In the genomic region with DNA sequence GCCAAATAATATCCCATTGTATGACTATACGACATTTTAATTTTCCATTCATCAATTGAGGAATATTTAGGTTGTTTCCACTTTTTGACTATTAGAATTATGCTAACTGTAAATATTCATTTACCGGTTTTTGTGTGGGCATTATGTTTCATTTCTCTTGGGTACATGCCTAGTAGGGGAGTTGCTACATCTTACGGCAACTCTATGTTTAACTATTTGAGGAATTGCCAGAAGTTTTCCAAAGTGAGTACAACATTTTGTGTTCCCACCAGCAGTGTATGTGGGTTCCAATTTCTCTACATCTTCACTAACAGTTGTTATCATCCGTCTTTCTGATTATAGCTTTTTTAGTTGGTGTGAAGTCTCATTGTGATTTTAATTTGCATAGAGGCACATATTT, we compare ENCODE assay signal across 9 cellular contexts. TPM values are rescaled to one million over a fixed set of nuclear protein-coding genes. Genes with fewer than 3 reads are reported as not detected.
DNase-seq lines count a peak whose midpoint lies in the region; ATAC-seq, FAIRE-seq and TF ChIP-seq lines count a peak whose summit lies in the region.
"Had no signal": no experiment of that assay in that cellular context is flagged by ENCODE, and none has a peak within 500 bp of the region (broad histone marks: within the 10 kb centered on the region; RNA-seq: fewer than 3 reads in every experiment).

No MANE protein-coding gene starts in this region.

- H3K4me2 ChIP-seq in smooth muscle cell: peak overlapping the region; percentile 71

- no peak overlapping the region for H2AFZ ChIP-seq in smooth muscle cell (ENCODE audit: low read depth)

- no peaks in the 10 kb centered on the region for H3K36me3 ChIP-seq in smooth muscle cell (ENCODE audit: low read depth)

- ATAC-seq in activated CD8-positive, alpha-beta memory T cell treated with anti-CD3 and anti-CD28 coated beads, Interleukin-2, amount 10 ng/mL, durations not matched to agents 7 days and 5 days: no peak
- no peak for ATAC-seq in WTC11

- CTCF ChIA-PET in activated CD8-positive, alpha-beta memory T cell treated with anti-CD3 and anti-CD28 coated beads, Interleukin-2, amount 10 ng/mL, durations not matched to agents 7 days and 5 days (lab: Charles Lee): interaction anchor here (0.7 to 1.4 kb wide), 2 partner anchors 16 to 27 kb away, joined by 3 to 4 read pairs; no protein-coding TSS in a partner anchor
- CTCF ChIA-PET in WTC11 (lab: Charles Lee): no interaction called here

- H3K79me2 ChIP-seq in smooth muscle cell (ENCODE audit: low read depth): peaks cover 26% of the 10 kb centered on the region

- H3K9me3 ChIP-seq in smooth muscle cell (replicated peaks; ENCODE audit: low read depth): no peaks in the 10 kb centered on the region

- peak overlapping the region; percentile 85 for H3K4me3 Mint-ChIP-seq in activated CD8-positive, alpha-beta memory T cell treated with anti-CD3 and anti-CD28 coated beads, Interleukin-2, amount 10 ng/mL, durations not matched to agents 7 days and 5 days
- peak overlapping the region; percentile 73 for H3K4me3 Mint-ChIP-seq in WTC11

- peaks cover 27% of the 10 kb centered on the region for H3K36me3 Mint-ChIP-seq in activated CD8-positive, alpha-beta memory T cell treated with anti-CD3 and anti-CD28 coated beads, Interleukin-2, amount 10 ng/mL, durations not matched to agents 7 days and 5 days
- H3K36me3 Mint-ChIP-seq in WTC11: peaks cover 24% of the 10 kb centered on the region

- TF ChIP-seq CTCF in WTC11 (IDR thresholded peaks at IDR 0.05): no peak
- TF ChIP-seq CTCF in smooth muscle cell (IDR thresholded peaks at IDR 0.05; ENCODE audit: borderline replicate concordance, insufficient read depth, poor library complexity, severe bottlenecking): no peak

- peaks cover 11% of the 10 kb centered on the region for H3K9me3 Mint-ChIP-seq in activated CD8-positive, alpha-beta memory T cell treated with anti-CD3 and anti-CD28 coated beads, Interleukin-2, amount 10 ng/mL, durations not matched to agents 7 days and 5 days (ENCODE audit: low read depth)
- peaks cover 30% of the 10 kb centered on the region for H3K9me3 Mint-ChIP-seq in WTC11

- peaks cover 26% of the 10 kb centered on the region for H4K20me1 ChIP-seq in smooth muscle cell (ENCODE audit: low read depth)

- H3K27me3 Mint-ChIP-seq in activated CD8-positive, alpha-beta memory T cell treated with anti-CD3 and anti-CD28 coated beads, Interleukin-2, amount 10 ng/mL, durations not matched to agents 7 days and 5 days: no peaks in the 10 kb centered on the region
- H3K27me3 Mint-ChIP-seq in WTC11 (ENCODE audit: low read depth): no peaks in the 10 kb centered on the region

- peak overlapping the region; percentile 85 for H3K4me3 ChIP-seq in smooth muscle cell

- no peak for DNase-seq in activated CD8-positive, alpha-beta memory T cell treated with anti-CD3 and anti-CD28 coated beads, Interleukin-2, amount 10 ng/mL, durations not matched to agents 7 days and 5 days
- no peak for DNase-seq in activated CD8-positive, alpha-beta memory T cell treated with anti-CD3 and anti-CD28 coated beads, Interleukin-2, amount 50 U/mL, for 48 hours
- DNase-seq in WTC11 (ENCODE audit: low spot score) (no peak), fibroblast of peridontal ligament (ENCODE audit: extremely low read depth) (peak; percentile 71), smooth muscle cell (lab: John Stamatoyannopoulos, UW; ENCODE audit: unreplicated experiment) (no peak), HUDEP-2 (lab: John Stamatoyannopoulos, UW; ENCODE audit: unreplicated experiment in 76 of 76) (no peak), GM12892 (ENCODE audit: insufficient read length) (no peak), AG20443 (ENCODE audit: low spot score) (no peak)
- DNase-seq: effector CD8-positive, alpha-beta T cell had no signal

- POLR2A ChIA-PET in WTC11 (lab: Charles Lee): no interaction called here

- no peak overlapping the region for H3K27ac ChIP-seq in smooth muscle cell (ENCODE audit: low read depth)

- H3K4me1 ChIP-seq in smooth muscle cell (ENCODE audit: low read depth): peaks cover 12% of the 10 kb centered on the region

- H3K9ac ChIP-seq in smooth muscle cell (ENCODE audit: low read depth): no peak overlapping the region

- no peak for FAIRE-seq in GM12892 (lab: Jason Lieb, UNC)

- 98% methylated on average over 4 of the region's 4 CpGs for WGBS in smooth muscle cell (ENCODE audit: low lambda C conversion rate)

- H3K4me1 Mint-ChIP-seq in activated CD8-positive, alpha-beta memory T cell treated with anti-CD3 and anti-CD28 coated beads, Interleukin-2, amount 10 ng/mL, durations not matched to agents 7 days and 5 days: peaks cover 36% of the 10 kb centered on the region
- peaks cover 17% of the 10 kb centered on the region for H3K4me1 Mint-ChIP-seq in WTC11

- H3K27ac Mint-ChIP-seq in activated CD8-positive, alpha-beta memory T cell treated with anti-CD3 and anti-CD28 coated beads, Interleukin-2, amount 10 ng/mL, durations not matched to agents 7 days and 5 days: no peak overlapping the region
- peak overlapping the region; percentile 79 for H3K27ac Mint-ChIP-seq in WTC11

- no peaks in the 10 kb centered on the region for H3F3A ChIP-seq in smooth muscle cell (ENCODE audit: low read depth)

- no peaks in the 10 kb centered on the region for H3K27me3 ChIP-seq in smooth muscle cell (ENCODE audit: low read depth)

- no peak for TF ChIP-seq POLR2A in GM12892 (IDR thresholded peaks at IDR 0.05; ENCODE audit: low read depth, low read length)

TF ChIP-seq in WTC11, 78 proteins besides CTCF, POLR2A, EP300 and RAD21:
- no peak for TF ChIP-seq NR1H2 (CRISPR knock-in tag; IDR thresholded peaks at IDR 0.05)
- TF ChIP-seq OVOL2 (CRISPR knock-in tag; IDR thresholded peaks at IDR 0.05; ENCODE audit: borderline replicate concordance): no peak
- no peak for TF ChIP-seq FOXJ3 (CRISPR knock-in tag; IDR thresholded peaks at IDR 0.05; ENCODE audit: borderline replicate concordance)
- TF ChIP-seq ZNF281 (CRISPR knock-in tag; IDR thresholded peaks at IDR 0.05): no peak
- TF ChIP-seq FOXP1 (CRISPR knock-in tag; IDR thresholded peaks at IDR 0.05; ENCODE audit: borderline replicate concordance): no peak
- TF ChIP-seq ZNF232 (CRISPR knock-in tag; IDR thresholded peaks at IDR 0.05): no peak
- TF ChIP-seq ZNF671 (CRISPR knock-in tag; IDR thresholded peaks at IDR 0.05): no peak
- no peak for TF ChIP-seq FOXK1 (CRISPR knock-in tag; IDR thresholded peaks at IDR 0.05)
- TF ChIP-seq, protein P1, sequence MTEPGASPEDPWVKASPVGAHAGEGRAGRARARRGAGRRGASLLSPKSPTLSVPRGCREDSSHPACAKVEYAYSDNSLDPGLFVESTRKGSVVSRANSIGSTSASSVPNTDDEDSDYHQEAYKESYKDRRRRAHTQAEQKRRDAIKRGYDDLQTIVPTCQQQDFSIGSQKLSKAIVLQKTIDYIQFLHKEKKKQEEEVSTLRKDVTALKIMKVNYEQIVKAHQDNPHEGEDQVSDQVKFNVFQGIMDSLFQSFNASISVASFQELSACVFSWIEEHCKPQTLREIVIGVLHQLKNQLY (CRISPR knock-in tag; IDR thresholded peaks at IDR 0.05): no peak
- TF ChIP-seq ATF1 (CRISPR knock-in tag; IDR thresholded peaks at IDR 0.05): no peak
- no peak for TF ChIP-seq ZNF121 (CRISPR knock-in tag; IDR thresholded peaks at IDR 0.05)
- no peak for TF ChIP-seq ESRRA (CRISPR knock-in tag; IDR thresholded peaks at IDR 0.05; ENCODE audit: borderline replicate concordance)

RNA-seq across cellular contexts. Expression of gene KDSR, which starts 1.6 kb away (rescaled TPM):
- total RNA-seq in activated CD8-positive, alpha-beta memory T cell treated with anti-CD3 and anti-CD28 coated beads, Interleukin-2, amount 10 ng/mL, durations not matched to agents 7 days and 5 days: 10 to 100 TPM; 34.6 to 48.4 TPM
- total RNA-seq in WTC11 (2021) (48.4 to 51.8 TPM (median 49.5 TPM) in 3 replicates), smooth muscle cell (33.3 and 34.5 TPM in 2 replicates)
- polyA plus RNA-seq in smooth muscle cell: 39.2 and 47.4 TPM in 2 replicates
- 17.8 TPM for polyA plus RNA-seq in GM12892 (2012; ENCODE audit: missing spikeins)

RNA-seq across cellular contexts. Expression of gene BCL2, which starts 49.0 kb away (rescaled TPM):
- total RNA-seq in activated CD8-positive, alpha-beta memory T cell treated with anti-CD3 and anti-CD28 coated beads, Interleukin-2, amount 10 ng/mL, durations not matched to agents 7 days and 5 days: 100 to 1,000 TPM; 118 to 143 TPM
- total RNA-seq in WTC11 (2021): 2.2 to 2.6 TPM (median 2.3 TPM) in 3 replicates
- total RNA-seq in smooth muscle cell: 0.85 and 0.94 TPM in 2 replicates
- 0.50 TPM in 1 of 2 replicates, not detected in the other for polyA plus RNA-seq in smooth muscle cell
- polyA plus RNA-seq in GM12892 (2012; ENCODE audit: missing spikeins): 47.4 TPM

RNA-seq across cellular contexts. Expression of gene VPS4B, which starts 53.7 kb away (rescaled TPM):
- 10 to 100 TPM; 63.3 to 64.8 TPM for total RNA-seq in activated CD8-positive, alpha-beta memory T cell treated with anti-CD3 and anti-CD28 coated beads, Interleukin-2, amount 10 ng/mL, durations not matched to agents 7 days and 5 days
- total RNA-seq in WTC11 (2021) (37.8 to 44.1 TPM (median 42.8 TPM) in 3 replicates), smooth muscle cell (37.4 and 41.5 TPM in 2 replicates)
- polyA plus RNA-seq in smooth muscle cell: 21.3 and 32.9 TPM in 2 replicates
- 25.5 TPM for polyA plus RNA-seq in GM12892 (2012; ENCODE audit: missing spikeins)

Comparison
In these comparisons a context has a peak if more than half of its experiments do, and no peak if none do; other contexts are left out.
1. RNA of gene BCL2, which starts 49.0 kb away (total RNA-seq): 118 to 143 TPM in activated CD8-positive, alpha-beta memory T cell treated with anti-CD3 and anti-CD28 coated beads, Interleukin-2, amount 10 ng/mL, durations not matched to agents 7 days and 5 days; 2.2 to 2.6 TPM in WTC11 and 0.85 to 0.94 TPM in smooth muscle cell; every median in the first group is over 10 times any median in the second.